1 cellular context compared by ENCODE assay signal in genomic region chrX:24464498-24464835, GRCh38.
TF ChIP-seq lines count a peak whose summit lies in the region.

No MANE protein-coding gene starts in this region.

TF ChIP-seq in H1, 55 proteins besides CTCF, POLR2A, EP300 and RAD21:
- no peak for TF ChIP-seq SIN3A (conservative IDR thresholded peaks at IDR 0.05 in 1 of 2, IDR thresholded peaks at IDR 0.05 in 1 of 2; ENCODE audit: low read depth in 1 of 2, low read length in 2 of 2)
- TF ChIP-seq TAF1 (IDR thresholded peaks at IDR 0.05; ENCODE audit: low read depth, low read length) = no peak
- no peak for TF ChIP-seq POU5F1 (IDR thresholded peaks at IDR 0.05; ENCODE audit: low read depth, low read length)
- no peak for TF ChIP-seq GABPA (IDR thresholded peaks at IDR 0.05; ENCODE audit: borderline replicate concordance, insufficient read depth, low read length)
- TF ChIP-seq MAFK (IDR thresholded peaks at IDR 0.05; ENCODE audit: low read depth, low read length) = no peak
- TF ChIP-seq SP1 (IDR thresholded peaks at IDR 0.05; ENCODE audit: low read depth, low read length) = no peak
